In genomic region chr10:32054087-32054486, GRCh38 we compare ENCODE assay signal across 8 cellular contexts. TPM values are rescaled to one million over a fixed set of nuclear protein-coding genes. Genes with fewer than 3 reads are reported as not detected.
A peak's percentile ranks its signal among the peaks of the same experiment; 100 is the strongest.
DNase-seq lines count a peak whose midpoint lies in the region; ATAC-seq and TF ChIP-seq lines count a peak whose summit lies in the region.

No MANE protein-coding gene starts in this region.

- H3K27me3 ChIP-seq in right atrium auricular region (no peaks in the 10 kb centered on the region), neutrophil (no peaks in the 10 kb centered on the region)

- intact Hi-C loops in left ventricle myocardium superior (cut with micrococcal nuclease), result no loop called here

- H3K36me3 ChIP-seq in right atrium auricular region (no peaks in the 10 kb centered on the region), neutrophil (no peaks in the 10 kb centered on the region)

- H3K9me3 ChIP-seq in right atrium auricular region (no peaks in the 10 kb centered on the region), neutrophil (no peaks in the 10 kb centered on the region)

- TF ChIP-seq CTCF in right atrium auricular region (IDR thresholded peaks at IDR 0.05), result no peak
- no peak for TF ChIP-seq CTCF in neutrophil (IDR thresholded peaks at IDR 0.05)

- DNase-seq in right atrium auricular region (ENCODE audit: low spot score), result no peak
- DNase-seq in left ventricle myocardium superior, result no peak
- DNase-seq in RPMI8226, result peak; percentile 2
- no peak for DNase-seq in HuH-7.5 (ENCODE audit: low spot score)
- no peak for DNase-seq in KG1 (lab: John Stamatoyannopoulos, UW)

- no peak for ATAC-seq in left ventricle myocardium superior
- ATAC-seq in esophagus mucosa, result peak; percentile 39
- ATAC-seq in GM21423 (IDR thresholded peaks at IDR 0.05; ENCODE audit: unreplicated experiment), result no peak

- peak overlapping the region; percentile 85 to 93 for H3K4me3 ChIP-seq in right atrium auricular region
- peak overlapping the region; percentile 95 to 96 for H3K4me3 ChIP-seq in neutrophil (ENCODE audit: low read depth in 1 of 2, low read length in 1 of 2)

- peaks cover 0 to 56% of the 10 kb centered on the region in 2 donors for H3K4me1 ChIP-seq in right atrium auricular region
- peaks cover 68 to 73% of the 10 kb centered on the region in 2 experiments for H3K4me1 ChIP-seq in neutrophil (ENCODE audit: control insufficient read depth in 1 of 2, insufficient read depth in 1 of 2, low read depth in 1 of 2, low read length in 1 of 2)

- H3K27ac ChIP-seq in right atrium auricular region, result peak overlapping the region; percentile 96 to 99
- peak overlapping the region; percentile 95 for H3K27ac ChIP-seq in neutrophil

RNA-seq across cellular contexts. Expression of gene KIF5B, which starts 2.1 kb away (rescaled TPM):
- total RNA-seq in right atrium auricular region, result 100 to 1,000 TPM; 142 to 155 TPM
- total RNA-seq in left ventricle myocardium superior, result 139 TPM
- 52.0 TPM for total RNA-seq in esophagus mucosa
